8 cellular contexts compared by ENCODE assay signal in genomic region chr2:172102159-172102857, GRCh38. TPM values are rescaled to one million over a fixed set of nuclear protein-coding genes. Genes with fewer than 3 reads are reported as not detected.
DNase-seq lines count a peak whose midpoint lies in the region; ATAC-seq and TF ChIP-seq lines count a peak whose summit lies in the region.

No MANE protein-coding gene starts in this region.

- H3K9me3 ChIP-seq in liver (ENCODE audit: control insufficient read depth in 4 of 4, low read length in 3 of 4), result peaks cover 0 to 2% (median 0%) of the 10 kb centered on the region in 4 donors
- no peaks in the 10 kb centered on the region for H3K9me3 ChIP-seq in upper lobe of left lung

- H3K27ac ChIP-seq in liver (ENCODE audit: low read depth in 1 of 2, low read length in 2 of 2) (no peak overlapping the region), upper lobe of left lung (no peak overlapping the region)

- no peak for TF ChIP-seq EP300 in upper lobe of left lung (IDR thresholded peaks at IDR 0.05)

- no peak for TF ChIP-seq RAD21 in liver (IDR thresholded peaks at IDR 0.05)

- 5% methylated on average over 59 of the region's 59 CpGs for WGBS in liver
- WGBS in upper lobe of left lung, 2 donors, result 2% methylated on average over 9 to 45 of the region's 59 CpGs

- H3K4me1 ChIP-seq in liver (ENCODE audit: control insufficient read depth in 4 of 4, insufficient read depth in 4 of 4, low read length in 3 of 4), result peaks cover 22 to 41% (median 28%) of the 10 kb centered on the region in 4 donors
- peaks cover 57 to 84% (median 65%) of the 10 kb centered on the region in 4 donors for H3K4me1 ChIP-seq in upper lobe of left lung

- TF ChIP-seq CTCF in cardiac fibroblast (IDR thresholded peaks at IDR 0.05; ENCODE audit: low read depth, low read length) (no peak), liver (IDR thresholded peaks at IDR 0.05; ENCODE audit: low read depth, low read length, missing input control) (no peak), upper lobe of left lung (IDR thresholded peaks at IDR 0.05) (no peak)

- DNase-seq in DMS153 (lab: John Stamatoyannopoulos, UW) (peak; percentile 39), RPMI7951 (ENCODE audit: low read depth) (peak; percentile 90), cardiac fibroblast (ENCODE audit: low read depth in 2 of 2) (peak in 1 of 2 donors; percentile 61), upper lobe of left lung (peak in 1 of 2 donors; percentile 89), cerebellar nuclear complex (lab: John Stamatoyannopoulos, UW) (no peak)

- ATAC-seq in GM19351 (IDR thresholded peaks at IDR 0.05; ENCODE audit: unreplicated experiment) (peak; percentile 40), HG03342 (IDR thresholded peaks at IDR 0.05; ENCODE audit: unreplicated experiment) (peak; percentile 35), upper lobe of left lung (ENCODE audit: low FRiP score in 2 of 2) (peak in 1 of 2 donors; percentile 52)

- peaks cover 4 to 28% (median 17%) of the 10 kb centered on the region in 4 donors for H3K27me3 ChIP-seq in liver (ENCODE audit: control insufficient read depth in 4 of 4, insufficient read depth in 4 of 4, low read length in 3 of 4)
- peaks cover 0 to 98% (median 70%) of the 10 kb centered on the region in 4 donors for H3K27me3 ChIP-seq in upper lobe of left lung

- peak overlapping the region; percentile 61 to 63 for H3K4me3 ChIP-seq in cardiac fibroblast (replicated peaks in 1 of 2; ENCODE audit: low read depth in 2 of 2, low read length in 2 of 2)
- H3K4me3 ChIP-seq in liver (ENCODE audit: low read depth in 1 of 3, low read length in 3 of 3), result peak overlapping the region in 2 of 3 donors; percentile 3 to 64
- H3K4me3 ChIP-seq in upper lobe of left lung, result peak overlapping the region; percentile 45 to 65 (median 56)

- H3K36me3 ChIP-seq in liver (ENCODE audit: control insufficient read depth in 4 of 4, insufficient read depth in 3 of 4, low read depth in 1 of 4, low read length in 3 of 4), result no peaks in the 10 kb centered on the region
- no peaks in the 10 kb centered on the region for H3K36me3 ChIP-seq in upper lobe of left lung

- no peak for TF ChIP-seq POLR2A in upper lobe of left lung (IDR thresholded peaks at IDR 0.05)

- H3K9ac ChIP-seq in liver (ENCODE audit: low read depth in 1 of 2, low read length in 2 of 2), result no peak overlapping the region

TF ChIP-seq in liver, 16 proteins besides CTCF, POLR2A, EP300 and RAD21:
- no peak for TF ChIP-seq HNF4A (conservative IDR thresholded peaks at IDR 0.05)
- TF ChIP-seq FOXA1 (IDR thresholded peaks at IDR 0.05), result no peak
- TF ChIP-seq TAF1 (conservative IDR thresholded peaks at IDR 0.05), result no peak
- TF ChIP-seq FOXA2 (IDR thresholded peaks at IDR 0.05), result no peak
- no peak for TF ChIP-seq MAX (IDR thresholded peaks at IDR 0.05)
- TF ChIP-seq ATF3 (IDR thresholded peaks at IDR 0.05), result no peak
- no peak for TF ChIP-seq JUND (IDR thresholded peaks at IDR 0.05)
- TF ChIP-seq, protein P1, sequence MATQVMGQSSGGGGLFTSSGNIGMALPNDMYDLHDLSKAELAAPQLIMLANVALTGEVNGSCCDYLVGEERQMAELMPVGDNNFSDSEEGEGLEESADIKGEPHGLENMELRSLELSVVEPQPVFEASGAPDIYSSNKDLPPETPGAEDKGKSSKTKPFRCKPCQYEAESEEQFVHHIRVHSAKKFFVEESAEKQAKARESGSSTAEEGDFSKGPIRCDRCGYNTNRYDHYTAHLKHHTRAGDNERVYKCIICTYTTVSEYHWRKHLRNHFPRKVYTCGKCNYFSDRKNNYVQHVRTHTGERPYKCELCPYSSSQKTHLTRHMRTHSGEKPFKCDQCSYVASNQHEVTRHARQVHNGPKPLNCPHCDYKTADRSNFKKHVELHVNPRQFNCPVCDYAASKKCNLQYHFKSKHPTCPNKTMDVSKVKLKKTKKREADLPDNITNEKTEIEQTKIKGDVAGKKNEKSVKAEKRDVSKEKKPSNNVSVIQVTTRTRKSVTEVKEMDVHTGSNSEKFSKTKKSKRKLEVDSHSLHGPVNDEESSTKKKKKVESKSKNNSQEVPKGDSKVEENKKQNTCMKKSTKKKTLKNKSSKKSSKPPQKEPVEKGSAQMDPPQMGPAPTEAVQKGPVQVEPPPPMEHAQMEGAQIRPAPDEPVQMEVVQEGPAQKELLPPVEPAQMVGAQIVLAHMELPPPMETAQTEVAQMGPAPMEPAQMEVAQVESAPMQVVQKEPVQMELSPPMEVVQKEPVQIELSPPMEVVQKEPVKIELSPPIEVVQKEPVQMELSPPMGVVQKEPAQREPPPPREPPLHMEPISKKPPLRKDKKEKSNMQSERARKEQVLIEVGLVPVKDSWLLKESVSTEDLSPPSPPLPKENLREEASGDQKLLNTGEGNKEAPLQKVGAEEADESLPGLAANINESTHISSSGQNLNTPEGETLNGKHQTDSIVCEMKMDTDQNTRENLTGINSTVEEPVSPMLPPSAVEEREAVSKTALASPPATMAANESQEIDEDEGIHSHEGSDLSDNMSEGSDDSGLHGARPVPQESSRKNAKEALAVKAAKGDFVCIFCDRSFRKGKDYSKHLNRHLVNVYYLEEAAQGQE (IDR thresholded peaks at IDR 0.05), result no peak
- TF ChIP-seq NR2F2 (IDR thresholded peaks at IDR 0.05), result no peak

RNA-seq across cellular contexts. Expression of gene DLX2, which starts 0.4 kb away (rescaled TPM):
- 0.72 and 1.3 TPM in 2 replicates for total RNA-seq in RPMI7951 (2014; rRNA removed; shearing (Covaris generic))
- total RNA-seq in liver (not detected), upper lobe of left lung (not detected)
- not detected for polyA plus RNA-seq in liver

RNA-seq across cellular contexts. Expression of gene DLX1, which starts 17.0 kb away (rescaled TPM):
- 7.8 and 8.8 TPM in 2 replicates for total RNA-seq in RPMI7951 (2014; rRNA removed; shearing (Covaris generic))
- total RNA-seq in liver, result not detected
- polyA plus RNA-seq in liver, result not detected
- not detected for total RNA-seq in upper lobe of left lung

Comparison
In these comparisons a context has a peak if more than half of its experiments do, and no peak if none do; other contexts are left out.
1. DNase-seq: peak in DMS153 (single experiment) and RPMI7951 (single experiment); none in cerebellar nuclear complex (0 of 2).
2. Peak in every context shown above with its lines, with median percentiles within 50 percentile points of each other: H3K4me3 ChIP-seq.